In the genomic region with DNA sequence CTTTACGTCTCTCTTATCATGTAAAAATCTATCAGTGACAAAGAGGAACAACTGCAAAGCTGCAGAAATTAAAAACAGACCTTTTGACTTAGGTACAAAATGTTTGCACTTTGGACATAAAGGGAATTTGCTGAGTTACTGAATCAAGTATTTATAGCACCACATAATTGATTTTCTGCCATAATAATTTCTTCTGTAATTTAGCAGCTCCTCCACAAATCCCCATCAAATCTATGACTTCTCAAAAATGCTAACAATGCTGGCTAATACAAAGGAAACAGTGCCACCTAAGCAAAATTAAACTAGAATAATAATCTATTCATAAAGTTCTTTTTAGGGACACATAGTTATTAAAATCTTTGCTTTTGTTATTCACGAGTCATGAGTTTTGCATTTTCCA, we compare ENCODE assay signal across 17 cellular contexts.
DNase-seq lines count a peak whose midpoint lies in the region; ATAC-seq, FAIRE-seq and TF ChIP-seq lines count a peak whose summit lies in the region.
"Had no signal": no experiment of that assay in that cellular context is flagged by ENCODE, and none has a peak within 500 bp of the region (broad histone marks: within the 10 kb centered on the region; RNA-seq: fewer than 3 reads in every experiment).

No MANE protein-coding gene starts in this region.

- no peaks in the 10 kb centered on the region for H3K4me1 ChIP-seq in HepG2 (ENCODE audit: insufficient read depth, low read length)
- H3K4me1 ChIP-seq in right lobe of liver, result peaks cover 0 to 2% (median 0%) of the 10 kb centered on the region in 4 donors
- peaks cover 32% of the 10 kb centered on the region for H3K4me1 ChIP-seq in adipocyte (ENCODE audit: control insufficient read depth, insufficient read depth, low read length)
- H3K4me1 ChIP-seq: BLaER1 treated with 17β-estradiol and CSF1 and Interleukin-3, amounts not matched to agents 10 nM and 100 nM had no signal

- in situ Hi-C loops in HepG2 (cut with HindIII; ENCODE audit: extremely low pct_ligation_motif_present, low pct_unique_long_range_greater_than_20kb) (no loop called here), brain microvascular endothelial cell (cut with HindIII; ENCODE audit: low pct_ligation_motif_present, low sequenced_read_pairs) (no loop called here)

- peak overlapping the region; percentile 52 for H3K27ac Mint-ChIP-seq in osteocyte (ENCODE audit: unreplicated experiment)
- H3K27ac Mint-ChIP-seq: B cell; CD8-positive, alpha-beta T cell had no signal

- POLR2A ChIA-PET in HepG2 (lab: Yijun Ruan, JAX), result no interaction called here

- DNase-seq in HepG2 (ENCODE audit: low spot score) (no peak), right lobe of liver (no peak), adipocyte (ENCODE audit: low read depth) (no peak), osteocyte (ENCODE audit: extremely low spot score, unreplicated experiment) (no peak), brain microvascular endothelial cell (no peak)
- DNase-seq: CD8-positive, alpha-beta T cell; DMS 273 treated with DMSO at 0.1 percent for 48 hours; GDM1; H9 had no signal

- intact Hi-C loops in HepG2 (cut with micrococcal nuclease; ENCODE audit: unreplicated experiment), result no loop called here
- intact Hi-C loops in right lobe of liver (cut with DNase I), result no loop called here

- no peaks in the 10 kb centered on the region for H3K79me2 ChIP-seq in HepG2 (ENCODE audit: insufficient read depth, low read length)

- no peak overlapping the region for H3K4me2 ChIP-seq in HepG2 (ENCODE audit: low read depth, low read length)
- H3K4me2 ChIP-seq: BLaER1 treated with 17β-estradiol and CSF1 and Interleukin-3, amounts not matched to agents 10 nM and 100 nM had no signal

- no peak for TF ChIP-seq EP300 in HepG2 (IDR thresholded peaks at IDR 0.05; ENCODE audit: low read depth in 2 of 2, low read length in 2 of 2)
- TF ChIP-seq EP300 in HepG2 (CRISPR knock-in tag; IDR thresholded peaks at IDR 0.05; ENCODE audit: borderline replicate concordance), result no peak

- no TSS peak for BruUV-seq in HepG2 (replicated peaks; lab: Mats Ljungman, UMichigan)

- no peak for FAIRE-seq in HepG2 (lab: Jason Lieb, UNC)
- FAIRE-seq: GM12892, GM18507, H1 had no signal

- ATAC-seq in HepG2, result no peak
- no peak for ATAC-seq in right lobe of liver
- ATAC-seq in GM21786 (IDR thresholded peaks at IDR 0.05; ENCODE audit: unreplicated experiment), result no peak
- no peak for ATAC-seq in GM21360 (IDR thresholded peaks at IDR 0.05; ENCODE audit: unreplicated experiment)
- ATAC-seq: CD8-positive, alpha-beta T cell had no signal

- TF ChIP-seq POLR2A in HepG2 (IDR thresholded peaks at IDR 0.05; ENCODE audit: insufficient read depth in 1 of 2, low read depth in 2 of 2, low read length in 2 of 2), result no peak
- TF ChIP-seq POLR2A in right lobe of liver (IDR thresholded peaks at IDR 0.05), result no peak

- WGBS in HepG2 (ENCODE audit: low lambda C conversion rate), result 92% methylated on average over 2 of the region's 2 CpGs
- 64% methylated on average over 2 of the region's 2 CpGs for WGBS in right lobe of liver (ENCODE audit: insufficient coverage, low coverage, low lambda C conversion rate, missing lambda C conversion rate)

- H3K36me3 Mint-ChIP-seq in osteocyte (ENCODE audit: unreplicated experiment), result peaks cover 15% of the 10 kb centered on the region

- H3K27me3 ChIP-seq in HepG2 (ENCODE audit: control insufficient read depth in 1 of 2, insufficient read depth in 2 of 2, low read length in 2 of 2), result no peaks in the 10 kb centered on the region
- no peaks in the 10 kb centered on the region for H3K27me3 ChIP-seq in right lobe of liver
- H3K27me3 ChIP-seq in adipocyte (replicated peaks; ENCODE audit: control insufficient read depth, insufficient read depth, low read length), result no peaks in the 10 kb centered on the region
- no peaks in the 10 kb centered on the region for H3K27me3 ChIP-seq in brain microvascular endothelial cell (replicated peaks)
- H3K27me3 ChIP-seq: BLaER1 treated with 17β-estradiol and CSF1 and Interleukin-3, amounts not matched to agents 10 nM and 100 nM had no signal

- TF ChIP-seq RAD21 in HepG2 (CRISPR knock-in tag; IDR thresholded peaks at IDR 0.05), result no peak

- H3K9me3 ChIP-seq in HepG2 (ENCODE audit: low read length) (no peaks in the 10 kb centered on the region), right lobe of liver (no peaks in the 10 kb centered on the region), adipocyte (ENCODE audit: control insufficient read depth, low read length) (peaks cover 5% of the 10 kb centered on the region)

- H3K36me3 ChIP-seq in HepG2 (replicated peaks in 1 of 2; ENCODE audit: control insufficient read depth in 1 of 2, insufficient read depth in 2 of 2, low read length in 2 of 2) (no peaks in the 10 kb centered on the region), right lobe of liver (no peaks in the 10 kb centered on the region), adipocyte (ENCODE audit: control insufficient read depth, insufficient read depth, low read length, severe bottlenecking) (no peaks in the 10 kb centered on the region), brain microvascular endothelial cell (replicated peaks) (no peaks in the 10 kb centered on the region)

- no peak overlapping the region for H3K4me3 ChIP-seq in HepG2 (replicated peaks in 1 of 3; ENCODE audit: insufficient read depth in 1 of 3, low read depth in 2 of 3, low read length in 3 of 3)
- no peak overlapping the region for H3K4me3 ChIP-seq in right lobe of liver
- H3K4me3 ChIP-seq in adipocyte (ENCODE audit: low read length), result no peak overlapping the region
- H3K4me3 ChIP-seq in brain microvascular endothelial cell (ENCODE audit: low read depth, low read length), result no peak overlapping the region
- H3K4me3 ChIP-seq: BLaER1 treated with 17β-estradiol and CSF1 and Interleukin-3, amounts not matched to agents 10 nM and 100 nM had no signal

- H3K9me3 Mint-ChIP-seq in osteocyte (ENCODE audit: unreplicated experiment), result no peaks in the 10 kb centered on the region
- H3K9me3 Mint-ChIP-seq: H9 had no signal

- H3K27me3 Mint-ChIP-seq in osteocyte (ENCODE audit: unreplicated experiment), result no peaks in the 10 kb centered on the region
- H3K27me3 Mint-ChIP-seq: B cell had no signal

- no peak overlapping the region for H3K4me3 Mint-ChIP-seq in osteocyte (ENCODE audit: unreplicated experiment)
- H3K4me3 Mint-ChIP-seq: B cell; CD8-positive, alpha-beta T cell; H9 had no signal

- CTCF ChIA-PET in HepG2 (lab: Yijun Ruan, JAX; ENCODE audit: low intra/inter-chr PET ratio, low total read pairs), result no interaction called here

- no peaks in the 10 kb centered on the region for H4K20me1 ChIP-seq in HepG2 (ENCODE audit: insufficient read depth, low read length)
- H4K20me1 ChIP-seq: BLaER1 treated with 17β-estradiol and CSF1 and Interleukin-3, amounts not matched to agents 10 nM and 100 nM had no signal

- TF ChIP-seq CTCF in HepG2 (CRISPR knock-in tag; IDR thresholded peaks at IDR 0.05), result no peak
- no peak for TF ChIP-seq CTCF in right lobe of liver (IDR thresholded peaks at IDR 0.05)
- TF ChIP-seq CTCF in osteocyte (IDR thresholded peaks at IDR 0.05), result no peak
- TF ChIP-seq CTCF in brain microvascular endothelial cell (IDR thresholded peaks at IDR 0.05; ENCODE audit: low read depth, low read length, missing control alignments), result no peak

- H3K9ac ChIP-seq in HepG2 (ENCODE audit: insufficient read depth, low read depth, low read length) (no peak overlapping the region), adipocyte (ENCODE audit: low read length) (peak overlapping the region; percentile 63)
- H3K9ac ChIP-seq: BLaER1 treated with 17β-estradiol and CSF1 and Interleukin-3, amounts not matched to agents 10 nM and 100 nM had no signal

- H3K4me1 Mint-ChIP-seq in osteocyte (ENCODE audit: unreplicated experiment), result peaks cover 47% of the 10 kb centered on the region

- H3K27ac ChIP-seq in HepG2 (ENCODE audit: extremely low read length, insufficient read depth, low read length) (no peak overlapping the region), right lobe of liver (no peak overlapping the region), brain microvascular endothelial cell (no peak overlapping the region)
- H3K27ac ChIP-seq: 22Rv1; BLaER1 treated with 17β-estradiol and CSF1 and Interleukin-3, amounts not matched to agents 10 nM and 100 nM had no signal

- no peak overlapping the region for H2AFZ ChIP-seq in HepG2 (ENCODE audit: low read length)

TF ChIP-seq in HepG2, 621 proteins besides CTCF, POLR2A, EP300 and RAD21:
- peak; percentile 18; the same call in 1 of the 2 replicates for TF ChIP-seq MAFF (IDR thresholded peaks at IDR 0.05; ENCODE audit: low read depth, low read length)
- no peak for TF ChIP-seq AHR (CRISPR knock-in tag; IDR thresholded peaks at IDR 0.05)
- TF ChIP-seq MAFK (conservative IDR thresholded peaks at IDR 0.05 in 1 of 2, IDR thresholded peaks at IDR 0.05 in 1 of 2; ENCODE audit: low read length in 2 of 2), result peak; percentile 2 to 45; a peak in 1 of 4 replicates
TF ChIP-seq in HepG2: peak in this region for 2.
